8 cellular contexts compared by ENCODE assay signal in genomic region chr1:161200992-161201827, GRCh38. TPM values are rescaled to one million over a fixed set of nuclear protein-coding genes. Genes with fewer than 3 reads are reported as not detected.
DNase-seq lines count a peak whose midpoint lies in the region; ATAC-seq and TF ChIP-seq lines count a peak whose summit lies in the region.

No MANE protein-coding gene starts in this region.

- H3K4me1 ChIP-seq in trophoblast cell (ENCODE audit: control insufficient read depth in 1 of 2, insufficient read depth in 2 of 2, low read length in 2 of 2): peaks cover 27 to 31% of the 10 kb centered on the region in 2 experiments

- H3K27ac ChIP-seq in WERI-Rb-1 (peak overlapping the region; percentile 87), trophoblast cell (ENCODE audit: low read depth, low read length) (no peak overlapping the region)

- peak overlapping the region; percentile 64 for H2AFZ ChIP-seq in trophoblast cell (ENCODE audit: insufficient read depth, low read length, poor library complexity)

- peaks cover 6% of the 10 kb centered on the region for H3K79me2 ChIP-seq in trophoblast cell (ENCODE audit: control insufficient read depth, insufficient read depth, low read length, poor library complexity)

- TF ChIP-seq CTCF in WERI-Rb-1 (IDR thresholded peaks at IDR 0.05; ENCODE audit: low read depth, low read length): no peak

- peak overlapping the region; percentile 80 for H4K91ac ChIP-seq in trophoblast cell (ENCODE audit: low read depth, low read length)

- peak overlapping the region; percentile 97 for H4K8ac ChIP-seq in trophoblast cell (ENCODE audit: low read depth, low read length)

- H3K4me2 ChIP-seq in trophoblast cell (ENCODE audit: low read length): peak overlapping the region; percentile 55

- H4K12ac ChIP-seq in trophoblast cell (ENCODE audit: low read depth, low read length): peak overlapping the region; percentile 37

- no peaks in the 10 kb centered on the region for H3K27me3 ChIP-seq in WERI-Rb-1 (ENCODE audit: insufficient read depth, low read depth, severe bottlenecking)
- H3K27me3 ChIP-seq in trophoblast cell (ENCODE audit: insufficient read depth, low read length): no peaks in the 10 kb centered on the region

- H3K4me3 ChIP-seq in WERI-Rb-1 (ENCODE audit: low read depth, low read length) (peak overlapping the region; percentile 79), trophoblast cell (ENCODE audit: low read depth, low read length) (no peak overlapping the region)

- no peak overlapping the region for H3K23ac ChIP-seq in trophoblast cell (ENCODE audit: low read length)

- peak overlapping the region; percentile 13 for H3K4ac ChIP-seq in trophoblast cell (ENCODE audit: low read depth, low read length)

- H3K9me3 Mint-ChIP-seq in activated CD4-positive, alpha-beta T cell treated with anti-CD3 and anti-CD28 coated beads, Interleukin-2, amount 10 ng/mL, durations not matched to agents 24 days and 14 days: no peaks in the 10 kb centered on the region

- H2BK5ac ChIP-seq in trophoblast cell (ENCODE audit: low read depth, low read length, poor library complexity): peak overlapping the region; percentile 13

- peaks cover 22% of the 10 kb centered on the region for H3K36me3 Mint-ChIP-seq in activated CD4-positive, alpha-beta T cell treated with anti-CD3 and anti-CD28 coated beads, Interleukin-2, amount 10 ng/mL, durations not matched to agents 24 days and 14 days (ENCODE audit: low read depth)

- H3K36me3 ChIP-seq in WERI-Rb-1 (peaks cover 17% of the 10 kb centered on the region), trophoblast cell (ENCODE audit: control insufficient read depth in 1 of 2, insufficient read depth in 2 of 2, low read length in 2 of 2) (peaks cover 2 to 4% of the 10 kb centered on the region in 2 experiments)

- peak; percentile 42 for ATAC-seq in Right ventricle myocardium inferior
- no peak for ATAC-seq in GM19455 (IDR thresholded peaks at IDR 0.05; ENCODE audit: unreplicated experiment)

- peak overlapping the region; percentile 96 for H3K27ac Mint-ChIP-seq in activated CD4-positive, alpha-beta T cell treated with anti-CD3 and anti-CD28 coated beads, Interleukin-2, amount 10 ng/mL, durations not matched to agents 24 days and 14 days

- no peak for DNase-seq in activated CD4-positive, alpha-beta T cell treated with anti-CD3 and anti-CD28 coated beads, Interleukin-2, amount 10 ng/mL, durations not matched to agents 24 days and 14 days
- no peak for DNase-seq in activated CD4-positive, alpha-beta T cell treated with anti-CD3 and anti-CD28 coated beads for 4 hours
- DNase-seq in WERI-Rb-1 (no peak), Right ventricle myocardium inferior (ENCODE audit: missing footprints) (peak; percentile 76), trophoblast cell (no peak), cortex of kidney (lab: John Stamatoyannopoulos, UW) (no peak)
- DNase-seq in stimulated activated CD4-positive, alpha-beta T cell treated with anti-CD3 and anti-CD28 coated beads, Interleukin-4, amount 100 ng/mL, for 1 hour: no peak

- peak overlapping the region; percentile 14 for H2AK5ac ChIP-seq in trophoblast cell (ENCODE audit: low read length)

- WGBS in trophoblast cell (ENCODE audit: extremely low coverage, insufficient coverage, insufficient read length): no CpG with 5 or more reads among the region's 13 CpGs

- H3K9ac ChIP-seq in trophoblast cell (ENCODE audit: low read length): no peak overlapping the region

- intact Hi-C loops in activated CD4-positive, alpha-beta T cell treated with anti-CD3 and anti-CD28 coated beads, Interleukin-2, amount 10 ng/mL, durations not matched to agents 24 days and 14 days (cut with micrococcal nuclease): no loop called here
- intact Hi-C loops in Right ventricle myocardium inferior (cut with DNase I): no loop called here

- H3K4me3 Mint-ChIP-seq in activated CD4-positive, alpha-beta T cell treated with anti-CD3 and anti-CD28 coated beads, Interleukin-2, amount 10 ng/mL, durations not matched to agents 24 days and 14 days: peak overlapping the region; percentile 94

- peak overlapping the region; percentile 16 for H2BK120ac ChIP-seq in trophoblast cell (ENCODE audit: insufficient read depth, low read length, poor library complexity)

- H3K79me1 ChIP-seq in trophoblast cell (ENCODE audit: low read length): peaks cover 14% of the 10 kb centered on the region

- H3K9me3 ChIP-seq in WERI-Rb-1 (ENCODE audit: severe bottlenecking) (no peaks in the 10 kb centered on the region), trophoblast cell (ENCODE audit: insufficient read depth, low read depth, low read length) (no peaks in the 10 kb centered on the region)

- no peaks in the 10 kb centered on the region for H3K27me3 Mint-ChIP-seq in activated CD4-positive, alpha-beta T cell treated with anti-CD3 and anti-CD28 coated beads, Interleukin-2, amount 10 ng/mL, durations not matched to agents 24 days and 14 days

- peaks cover 54% of the 10 kb centered on the region for H3K4me1 Mint-ChIP-seq in activated CD4-positive, alpha-beta T cell treated with anti-CD3 and anti-CD28 coated beads, Interleukin-2, amount 10 ng/mL, durations not matched to agents 24 days and 14 days

- H3K14ac ChIP-seq in trophoblast cell (ENCODE audit: low read length): peak overlapping the region; percentile 15

- peak overlapping the region; percentile 19 for H2BK12ac ChIP-seq in trophoblast cell (ENCODE audit: low read length)

- peak overlapping the region; percentile 15 for H3K18ac ChIP-seq in trophoblast cell (ENCODE audit: low read length)

RNA-seq across cellular contexts. Expression of gene NDUFS2, which starts 1.0 kb away (rescaled TPM):
- 88.4 and 89.6 TPM in 2 replicates for total RNA-seq in activated CD4-positive, alpha-beta T cell treated with anti-CD3 and anti-CD28 coated beads, Interleukin-2, amount 10 ng/mL, durations not matched to agents 24 days and 14 days
- 334 TPM for total RNA-seq in Right ventricle myocardium inferior
- 39.1 and 40.2 TPM in 2 replicates for polyA plus RNA-seq in trophoblast cell (2013)

RNA-seq across cellular contexts. Expression of gene ADAMTS4, which starts 2.4 kb away (rescaled TPM):
- 0.33 and 0.66 TPM in 2 replicates for total RNA-seq in activated CD4-positive, alpha-beta T cell treated with anti-CD3 and anti-CD28 coated beads, Interleukin-2, amount 10 ng/mL, durations not matched to agents 24 days and 14 days
- total RNA-seq in Right ventricle myocardium inferior: 13.0 TPM
- polyA plus RNA-seq in trophoblast cell (2013): 0.53 and 0.60 TPM in 2 replicates

RNA-seq across cellular contexts. Expression of gene FCER1G, which starts 13.9 kb away (rescaled TPM):
- 0.63 TPM in 1 of 2 replicates, not detected in the other for total RNA-seq in activated CD4-positive, alpha-beta T cell treated with anti-CD3 and anti-CD28 coated beads, Interleukin-2, amount 10 ng/mL, durations not matched to agents 24 days and 14 days
- total RNA-seq in Right ventricle myocardium inferior: 38.3 TPM
- 1.1 and 1.6 TPM in 2 replicates for polyA plus RNA-seq in trophoblast cell (2013)

RNA-seq across cellular contexts. Expression of gene APOA2, which starts 22.2 kb away (rescaled TPM):
- total RNA-seq in activated CD4-positive, alpha-beta T cell treated with anti-CD3 and anti-CD28 coated beads, Interleukin-2, amount 10 ng/mL, durations not matched to agents 24 days and 14 days: not detected in 2 replicates
- total RNA-seq in Right ventricle myocardium inferior: not detected
- polyA plus RNA-seq in trophoblast cell (2013): 11.6 and 12.0 TPM in 2 replicates

RNA-seq across cellular contexts. Expression of gene B4GALT3, which starts 23.9 kb away (rescaled TPM):
- total RNA-seq in activated CD4-positive, alpha-beta T cell treated with anti-CD3 and anti-CD28 coated beads, Interleukin-2, amount 10 ng/mL, durations not matched to agents 24 days and 14 days: 65.1 and 69.9 TPM in 2 replicates
- 20.9 TPM for total RNA-seq in Right ventricle myocardium inferior
- 88.8 and 92.4 TPM in 2 replicates for polyA plus RNA-seq in trophoblast cell (2013)

Comparison
In these comparisons a context has a peak if more than half of its experiments do, and no peak if none do; other contexts are left out.
1. RNA of gene FCER1G, which starts 13.9 kb away (total RNA-seq): 38.3 TPM in Right ventricle myocardium inferior (single experiment); 0.63 TPM in activated CD4-positive, alpha-beta T cell treated with anti-CD3 and anti-CD28 coated beads, Interleukin-2, amount 10 ng/mL, durations not matched to agents 24 days and 14 days; every median in the first group is over 10 times any median in the second.